8 cellular contexts compared by ENCODE assay signal in the genomic region with DNA sequence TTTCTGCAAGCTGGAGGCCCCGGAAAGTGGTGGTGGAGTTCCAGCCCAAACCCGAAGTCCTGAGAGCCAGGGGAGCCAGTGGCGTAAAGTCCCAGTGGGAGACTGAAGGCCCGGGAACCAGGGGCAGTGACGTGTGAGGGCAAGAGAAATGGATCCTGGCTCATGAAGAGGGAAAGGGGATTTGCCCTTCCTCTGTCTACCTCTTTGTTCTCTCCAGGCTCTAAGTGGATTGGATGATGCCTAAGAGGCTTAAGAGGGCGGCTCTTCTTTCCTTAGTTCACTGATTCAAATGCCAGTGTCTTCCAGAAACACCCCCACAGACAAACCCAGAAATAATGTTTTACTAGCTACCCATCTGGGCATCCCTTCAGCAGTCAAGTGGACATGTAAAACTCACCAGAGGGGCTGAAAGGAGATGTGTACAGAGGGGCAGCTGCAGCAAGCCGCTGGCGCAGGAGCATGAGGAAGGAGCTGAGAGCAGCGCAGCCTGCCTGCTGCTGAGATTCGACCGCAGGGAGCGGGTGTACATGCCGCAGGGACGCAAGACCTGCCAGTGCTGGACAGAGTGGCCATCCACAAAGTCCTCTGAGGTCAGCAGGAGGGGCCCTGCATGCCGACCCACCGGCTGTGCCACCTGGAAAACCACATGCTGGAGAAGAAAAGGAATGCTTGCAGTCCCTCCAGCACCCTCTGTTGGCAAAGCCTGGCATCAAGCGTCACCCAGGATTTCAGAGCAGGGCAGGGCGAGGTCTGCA. TPM values are rescaled to one million over a fixed set of nuclear protein-coding genes. Genes with fewer than 3 reads are reported as not detected.
DNase-seq lines count a peak whose midpoint lies in the region; ATAC-seq and TF ChIP-seq lines count a peak whose summit lies in the region.

No MANE protein-coding gene starts in this region.

- peak; percentile 67 for TF ChIP-seq CTCF in fibroblast of pulmonary artery (IDR thresholded peaks at IDR 0.05; ENCODE audit: low read length, missing control alignments)

- DNase-seq in NCI-H345 (lab: John Stamatoyannopoulos, UW) (peak; percentile 41), NCI-H345 treated with DMSO at 0.1 percent for 48 hours (lab: John Stamatoyannopoulos, UW; ENCODE audit: unreplicated experiment) (no peak), Kasumi-1 (lab: John Stamatoyannopoulos, UW) (peak; percentile 55 to 61), fibroblast of pulmonary artery (ENCODE audit: low read depth) (peak; percentile 51), occipital lobe (lab: John Stamatoyannopoulos, UW) (peak; percentile 32), SIG-M5 (lab: John Stamatoyannopoulos, UW) (no peak)

- H3K4me3 ChIP-seq in fibroblast of pulmonary artery (replicated peaks; ENCODE audit: low read depth, low read length): no peak overlapping the region

- ATAC-seq in SK-N-SH treated with all-trans-retinoic acid at 6 μM for 48 hours (peak; percentile 91), HG03025 (IDR thresholded peaks at IDR 0.05; ENCODE audit: low FRiP score, unreplicated experiment) (no peak)

TF ChIP-seq in SK-N-SH treated with all-trans-retinoic acid at 6 μM for 48 hours, 23 proteins besides CTCF, POLR2A, EP300 and RAD21:
- TF ChIP-seq ZNF70 (CRISPR knock-in tag; IDR thresholded peaks at IDR 0.05): no peak
- TF ChIP-seq, protein P1, sequence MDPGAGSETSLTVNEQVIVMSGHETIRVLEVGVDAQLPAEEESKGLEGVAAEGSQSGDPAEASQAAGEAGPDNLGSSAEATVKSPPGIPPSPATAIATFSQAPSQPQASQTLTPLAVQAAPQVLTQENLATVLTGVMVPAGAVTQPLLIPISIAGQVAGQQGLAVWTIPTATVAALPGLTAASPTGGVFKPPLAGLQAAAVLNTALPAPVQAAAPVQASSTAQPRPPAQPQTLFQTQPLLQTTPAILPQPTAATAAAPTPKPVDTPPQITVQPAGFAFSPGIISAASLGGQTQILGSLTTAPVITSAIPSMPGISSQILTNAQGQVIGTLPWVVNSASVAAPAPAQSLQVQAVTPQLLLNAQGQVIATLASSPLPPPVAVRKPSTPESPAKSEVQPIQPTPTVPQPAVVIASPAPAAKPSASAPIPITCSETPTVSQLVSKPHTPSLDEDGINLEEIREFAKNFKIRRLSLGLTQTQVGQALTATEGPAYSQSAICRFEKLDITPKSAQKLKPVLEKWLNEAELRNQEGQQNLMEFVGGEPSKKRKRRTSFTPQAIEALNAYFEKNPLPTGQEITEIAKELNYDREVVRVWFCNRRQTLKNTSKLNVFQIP (CRISPR knock-in tag; IDR thresholded peaks at IDR 0.05; ENCODE audit: borderline replicate concordance, low read depth): no peak
- TF ChIP-seq ZFP3 (CRISPR knock-in tag; IDR thresholded peaks at IDR 0.05): no peak
- no peak for TF ChIP-seq BACH2 (CRISPR knock-in tag; IDR thresholded peaks at IDR 0.05; ENCODE audit: borderline replicate concordance)
- no peak for TF ChIP-seq TOX (CRISPR knock-in tag; IDR thresholded peaks at IDR 0.05; ENCODE audit: borderline replicate concordance)
- TF ChIP-seq TCF4 (CRISPR knock-in tag; IDR thresholded peaks at IDR 0.05; ENCODE audit: borderline replicate concordance): no peak
- no peak for TF ChIP-seq ARNTL (CRISPR knock-in tag; IDR thresholded peaks at IDR 0.05; ENCODE audit: borderline replicate concordance, low read depth)
- TF ChIP-seq ESRRG (CRISPR knock-in tag; IDR thresholded peaks at IDR 0.05): no peak
- no peak for TF ChIP-seq ZNF565 (CRISPR knock-in tag; conservative IDR thresholded peaks at IDR 0.05; ENCODE audit: low read depth)

RNA-seq across cellular contexts. Expression of a gene that starts 29.5 kb away (rescaled TPM):
- 32.8 TPM for total RNA-seq in occipital lobe

Comparison
In these comparisons a context has a peak if more than half of its experiments do, and no peak if none do; other contexts are left out.
1. DNase-seq: peak in NCI-H345 (single experiment), Kasumi-1 (2 of 2), fibroblast of pulmonary artery (single experiment) and occipital lobe (single experiment); none in NCI-H345 treated with DMSO at 0.1 percent for 48 hours (single experiment) and SIG-M5 (single experiment).